1 cellular context compared by ENCODE assay signal in the genomic region with DNA sequence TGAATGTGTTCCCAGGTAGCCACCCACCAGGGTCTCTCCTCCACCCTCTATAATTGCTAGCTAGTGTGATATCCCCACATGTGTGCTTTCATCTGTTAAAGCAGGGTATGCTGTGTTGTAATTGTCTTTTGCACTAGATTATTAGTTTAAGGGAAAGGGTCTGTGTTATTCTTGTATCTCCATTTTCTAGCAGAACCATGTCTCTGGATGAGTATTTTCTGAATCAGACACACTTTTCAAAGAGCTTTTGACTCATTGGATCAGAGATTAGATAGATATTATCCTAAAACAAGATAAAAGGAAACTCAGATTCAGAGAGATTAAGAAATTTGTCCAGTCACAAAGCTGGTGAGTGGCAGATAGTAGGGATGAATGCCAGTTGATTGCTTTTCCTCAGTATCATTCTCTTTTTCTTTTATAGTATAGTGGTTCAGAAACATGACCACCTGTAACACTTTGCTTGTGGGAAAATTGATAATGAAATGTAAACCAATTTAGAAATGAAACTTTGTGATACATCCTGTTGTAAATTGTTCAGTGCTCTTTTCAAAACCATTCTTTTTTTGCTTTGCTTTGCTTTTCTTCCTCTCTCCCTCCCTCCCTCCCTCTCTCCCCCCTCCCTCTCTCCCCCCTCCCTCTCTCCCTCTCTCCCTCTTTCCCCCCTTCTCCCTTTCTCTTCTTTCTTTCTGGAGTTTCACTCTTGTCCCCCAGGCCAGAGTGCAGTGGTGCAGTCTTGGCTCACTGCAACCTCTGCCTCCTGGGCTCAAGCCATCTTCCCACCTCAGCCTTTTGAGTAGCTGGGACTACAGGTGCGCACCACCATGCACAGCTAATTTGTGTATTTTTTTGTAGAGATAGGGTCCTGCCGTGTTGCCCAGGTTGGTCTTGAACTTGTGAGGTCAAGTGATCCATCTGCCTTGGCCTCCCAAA.
TF ChIP-seq lines count a peak whose summit lies in the region.

No MANE protein-coding gene starts in this region.

TF ChIP-seq in HEK293, 187 proteins besides CTCF, POLR2A, EP300 and RAD21 (continued from another document):
- TF ChIP-seq HOXA7 (CRISPR knock-in tag; IDR thresholded peaks at IDR 0.05; ENCODE audit: borderline replicate concordance) = no peak
- TF ChIP-seq GLI4 (tag by site-specific recombination; IDR thresholded peaks at IDR 0.05) = no peak
- no peak for TF ChIP-seq EGR2 (tag by site-specific recombination; IDR thresholded peaks at IDR 0.05; ENCODE audit: low read depth)
- TF ChIP-seq, protein P1, sequence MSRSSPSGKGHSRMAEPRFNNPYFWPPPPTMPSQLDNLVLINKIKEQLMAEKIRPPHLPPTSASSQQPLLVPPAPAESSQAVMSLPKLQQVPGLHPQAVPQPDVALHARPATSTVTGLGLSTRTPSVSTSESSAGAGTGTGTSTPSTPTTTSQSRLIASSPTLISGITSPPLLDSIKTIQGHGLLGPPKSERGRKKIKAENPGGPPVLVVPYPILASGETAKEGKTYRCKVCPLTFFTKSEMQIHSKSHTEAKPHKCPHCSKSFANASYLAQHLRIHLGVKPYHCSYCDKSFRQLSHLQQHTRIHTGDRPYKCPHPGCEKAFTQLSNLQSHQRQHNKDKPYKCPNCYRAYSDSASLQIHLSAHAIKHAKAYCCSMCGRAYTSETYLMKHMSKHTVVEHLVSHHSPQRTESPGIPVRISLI (tag by site-specific recombination; IDR thresholded peaks at IDR 0.05) = 0 out of 2 replicates have a peak, but pooled peaks have one; percentile 45
- TF ChIP-seq ZNF433 (tag by site-specific recombination; IDR thresholded peaks at IDR 0.05; ENCODE audit: low read depth) = no peak
- TF ChIP-seq, protein P2, sequence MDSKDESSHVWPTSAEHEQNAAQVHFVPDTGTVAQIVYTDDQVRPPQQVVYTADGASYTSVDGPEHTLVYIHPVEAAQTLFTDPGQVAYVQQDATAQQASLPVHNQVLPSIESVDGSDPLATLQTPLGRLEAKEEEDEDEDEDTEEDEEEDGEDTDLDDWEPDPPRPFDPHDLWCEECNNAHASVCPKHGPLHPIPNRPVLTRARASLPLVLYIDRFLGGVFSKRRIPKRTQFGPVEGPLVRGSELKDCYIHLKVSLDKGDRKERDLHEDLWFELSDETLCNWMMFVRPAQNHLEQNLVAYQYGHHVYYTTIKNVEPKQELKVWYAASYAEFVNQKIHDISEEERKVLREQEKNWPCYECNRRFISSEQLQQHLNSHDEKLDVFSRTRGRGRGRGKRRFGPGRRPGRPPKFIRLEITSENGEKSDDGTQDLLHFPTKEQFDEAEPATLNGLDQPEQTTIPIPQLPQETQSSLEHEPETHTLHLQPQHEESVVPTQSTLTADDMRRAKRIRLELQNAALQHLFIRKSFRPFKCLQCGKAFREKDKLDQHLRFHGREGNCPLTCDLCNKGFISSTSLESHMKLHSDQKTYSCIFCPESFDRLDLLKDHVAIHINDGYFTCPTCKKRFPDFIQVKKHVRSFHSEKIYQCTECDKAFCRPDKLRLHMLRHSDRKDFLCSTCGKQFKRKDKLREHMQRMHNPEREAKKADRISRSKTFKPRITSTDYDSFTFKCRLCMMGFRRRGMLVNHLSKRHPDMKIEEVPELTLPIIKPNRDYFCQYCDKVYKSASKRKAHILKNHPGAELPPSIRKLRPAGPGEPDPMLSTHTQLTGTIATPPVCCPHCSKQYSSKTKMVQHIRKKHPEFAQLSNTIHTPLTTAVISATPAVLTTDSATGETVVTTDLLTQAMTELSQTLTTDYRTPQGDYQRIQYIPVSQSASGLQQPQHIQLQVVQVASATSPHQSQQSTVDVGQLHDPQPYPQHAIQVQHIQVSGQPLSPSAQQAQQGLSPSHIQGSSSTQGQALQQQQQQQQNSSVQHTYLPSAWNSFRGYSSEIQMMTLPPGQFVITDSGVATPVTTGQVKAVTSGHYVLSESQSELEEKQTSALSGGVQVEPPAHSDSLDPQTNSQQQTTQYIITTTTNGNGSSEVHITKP (tag by site-specific recombination; IDR thresholded peaks at IDR 0.05) = peak; percentile 57; the same call in 1 of the 2 replicates
- TF ChIP-seq, protein P3, sequence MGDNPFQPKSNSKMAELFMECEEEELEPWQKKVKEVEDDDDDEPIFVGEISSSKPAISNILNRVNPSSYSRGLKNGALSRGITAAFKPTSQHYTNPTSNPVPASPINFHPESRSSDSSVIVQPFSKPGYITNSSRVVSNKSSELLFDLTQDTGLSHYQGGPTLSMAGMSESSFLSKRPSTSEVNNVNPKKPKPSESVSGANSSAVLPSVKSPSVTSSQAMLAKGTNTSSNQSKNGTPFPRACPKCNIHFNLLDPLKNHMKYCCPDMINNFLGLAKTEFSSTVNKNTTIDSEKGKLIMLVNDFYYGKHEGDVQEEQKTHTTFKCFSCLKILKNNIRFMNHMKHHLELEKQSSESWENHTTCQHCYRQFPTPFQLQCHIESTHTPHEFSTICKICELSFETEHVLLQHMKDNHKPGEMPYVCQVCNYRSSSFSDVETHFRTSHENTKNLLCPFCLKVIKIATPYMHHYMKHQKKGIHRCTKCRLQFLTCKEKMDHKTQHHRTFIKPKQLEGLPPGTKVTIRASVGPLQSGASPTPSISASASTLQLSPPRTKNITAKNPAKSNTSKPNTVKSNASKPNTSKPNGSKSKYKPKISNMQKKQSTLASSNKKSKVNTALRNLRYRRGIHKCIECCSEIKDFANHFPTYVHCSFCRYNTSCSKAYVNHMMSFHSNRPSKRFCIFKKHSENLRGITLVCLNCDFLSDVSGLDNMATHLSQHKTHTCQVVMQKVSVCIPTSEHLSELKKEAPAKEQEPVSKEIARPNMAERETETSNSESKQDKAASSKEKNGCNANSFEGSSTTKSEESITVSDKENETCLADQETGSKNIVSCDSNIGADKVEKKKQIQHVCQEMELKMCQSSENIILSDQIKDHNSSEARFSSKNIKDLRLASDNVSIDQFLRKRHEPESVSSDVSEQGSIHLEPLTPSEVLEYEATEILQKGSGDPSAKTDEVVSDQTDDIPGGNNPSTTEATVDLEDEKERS (tag by site-specific recombination; IDR thresholded peaks at IDR 0.05) = no peak
- TF ChIP-seq, protein P4, sequence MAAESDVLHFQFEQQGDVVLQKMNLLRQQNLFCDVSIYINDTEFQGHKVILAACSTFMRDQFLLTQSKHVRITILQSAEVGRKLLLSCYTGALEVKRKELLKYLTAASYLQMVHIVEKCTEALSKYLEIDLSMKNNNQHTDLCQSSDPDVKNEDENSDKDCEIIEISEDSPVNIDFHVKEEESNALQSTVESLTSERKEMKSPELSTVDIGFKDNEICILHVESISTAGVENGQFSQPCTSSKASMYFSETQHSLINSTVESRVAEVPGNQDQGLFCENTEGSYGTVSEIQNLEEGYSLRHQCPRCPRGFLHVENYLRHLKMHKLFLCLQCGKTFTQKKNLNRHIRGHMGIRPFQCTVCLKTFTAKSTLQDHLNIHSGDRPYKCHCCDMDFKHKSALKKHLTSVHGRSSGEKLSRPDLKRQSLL (tag by site-specific recombination; IDR thresholded peaks at IDR 0.05) = no peak
- TF ChIP-seq ZNF157 (tag by site-specific recombination; IDR thresholded peaks at IDR 0.05) = no peak
- TF ChIP-seq SCRT1 (tag by site-specific recombination; IDR thresholded peaks at IDR 0.05; ENCODE audit: borderline replicate concordance) = no peak
- TF ChIP-seq SP7 (tag by site-specific recombination; IDR thresholded peaks at IDR 0.05) = no peak
